ENCODE assay signal across 17 cellular contexts in genomic region chr2:200913654-200914053, GRCh38. TPM values are rescaled to one million over a fixed set of nuclear protein-coding genes. Genes with fewer than 3 reads are reported as not detected.
DNase-seq lines count a peak whose midpoint lies in the region; ATAC-seq and TF ChIP-seq lines count a peak whose summit lies in the region.
"Had no signal": no experiment of that assay in that cellular context is flagged by ENCODE, and none has a peak within 500 bp of the region (broad histone marks: within the 10 kb centered on the region; RNA-seq: fewer than 3 reads in every experiment).

No MANE protein-coding gene starts in this region.

- DNase-seq in EL = peak; percentile 83
- DNase-seq in LHCN-M2 (ENCODE audit: low read depth) = peak; percentile 31
- DNase-seq in dedifferentiated amniotic fluid mesenchymal stem cell (ENCODE audit: extremely low spot score) = peak; percentile 26
- DNase-seq in osteocyte (ENCODE audit: extremely low spot score, unreplicated experiment) = no peak
- no peak for DNase-seq in GM10266 (ENCODE audit: extremely low spot score)
- DNase-seq in GDM1 (lab: John Stamatoyannopoulos, UW) = no peak
- no peak for DNase-seq in effector memory CD8-positive, alpha-beta T cell
- DNase-seq: activated CD4-positive, alpha-beta T cell treated with anti-CD3 and anti-CD28 coated beads, Interleukin-2, amount 10 ng/mL, durations not matched to agents 7 days and 5 days; Caco-2; hippocampal formation; Karpas-422; left lung; NCI-H1930; NCI-H526 had no signal

- ATAC-seq in effector memory CD8-positive, alpha-beta T cell (replicated peaks) = no peak
- ATAC-seq: left lung had no signal

- no peaks in the 10 kb centered on the region for H3K27me3 Mint-ChIP-seq in osteocyte (ENCODE audit: unreplicated experiment)
- no peaks in the 10 kb centered on the region for H3K27me3 Mint-ChIP-seq in effector memory CD8-positive, alpha-beta T cell
- H3K27me3 Mint-ChIP-seq: activated CD4-positive, alpha-beta T cell treated with anti-CD3 and anti-CD28 coated beads, Interleukin-2, amount 10 ng/mL, durations not matched to agents 7 days and 5 days; stimulated activated naive CD8-positive, alpha-beta T cell treated with anti-CD3 and anti-CD28 coated beads, Interleukin-15, Interleukin-2, amounts not matched to agents 100 ng/mL and 50 ng/mL, for 24 hours had no signal

- TF ChIP-seq CTCF in osteocyte (IDR thresholded peaks at IDR 0.05) (no peak), GM10266 (IDR thresholded peaks at IDR 0.05; ENCODE audit: control insufficient read depth, insufficient read depth, low read depth, missing control alignments) (no peak)

- no peak overlapping the region for H3K4me3 Mint-ChIP-seq in osteocyte (ENCODE audit: unreplicated experiment)
- H3K4me3 Mint-ChIP-seq in effector memory CD8-positive, alpha-beta T cell = no peak overlapping the region
- H3K4me3 Mint-ChIP-seq: activated CD4-positive, alpha-beta T cell treated with anti-CD3 and anti-CD28 coated beads, Interleukin-2, amount 10 ng/mL, durations not matched to agents 7 days and 5 days; neural progenitor cell; stimulated activated naive CD8-positive, alpha-beta T cell treated with anti-CD3 and anti-CD28 coated beads, Interleukin-15, Interleukin-2, amounts not matched to agents 100 ng/mL and 50 ng/mL, for 24 hours had no signal

- H3K27ac Mint-ChIP-seq in osteocyte (ENCODE audit: unreplicated experiment) = peak overlapping the region; percentile 3
- no peak overlapping the region for H3K27ac Mint-ChIP-seq in effector memory CD8-positive, alpha-beta T cell
- H3K27ac Mint-ChIP-seq: activated CD4-positive, alpha-beta T cell treated with anti-CD3 and anti-CD28 coated beads, Interleukin-2, amount 10 ng/mL, durations not matched to agents 7 days and 5 days; activated T-helper 2 cell treated with anti-CD3 and anti-CD28 coated beads, Interferon-gamma antibody, Interleukin-2, Interleukin-4, amounts not matched to agents 10 μg/mL and 5 μg/mL and 100 μg/mL, durations not matched to agents 14 hours and 24 hours and 36 hours; neural progenitor cell; stimulated activated naive CD8-positive, alpha-beta T cell treated with anti-CD3 and anti-CD28 coated beads, Interleukin-15, Interleukin-2, amounts not matched to agents 100 ng/mL and 50 ng/mL, for 24 hours had no signal

- peaks cover 36% of the 10 kb centered on the region for H3K36me3 Mint-ChIP-seq in osteocyte (ENCODE audit: unreplicated experiment)
- H3K36me3 Mint-ChIP-seq in effector memory CD8-positive, alpha-beta T cell (ENCODE audit: insufficient read depth) = peaks cover 87% of the 10 kb centered on the region

- H3K4me1 Mint-ChIP-seq in osteocyte (ENCODE audit: unreplicated experiment) = no peaks in the 10 kb centered on the region
- H3K4me1 Mint-ChIP-seq in effector memory CD8-positive, alpha-beta T cell (ENCODE audit: low read depth in 2 of 2) = no peaks in the 10 kb centered on the region
- H3K4me1 Mint-ChIP-seq: activated CD4-positive, alpha-beta T cell treated with anti-CD3 and anti-CD28 coated beads, Interleukin-2, amount 10 ng/mL, durations not matched to agents 7 days and 5 days; neural progenitor cell had no signal

- no peaks in the 10 kb centered on the region for H3K9me3 Mint-ChIP-seq in osteocyte (ENCODE audit: unreplicated experiment)
- H3K9me3 Mint-ChIP-seq in effector memory CD8-positive, alpha-beta T cell = no peaks in the 10 kb centered on the region
- H3K9me3 Mint-ChIP-seq: activated CD4-positive, alpha-beta T cell treated with anti-CD3 and anti-CD28 coated beads, Interleukin-2, amount 10 ng/mL, durations not matched to agents 7 days and 5 days; activated T-helper 2 cell treated with anti-CD3 and anti-CD28 coated beads, Interferon-gamma antibody, Interleukin-2, Interleukin-4, amounts not matched to agents 10 μg/mL and 5 μg/mL and 100 μg/mL, durations not matched to agents 14 hours and 24 hours and 36 hours; neural progenitor cell; stimulated activated naive CD8-positive, alpha-beta T cell treated with anti-CD3 and anti-CD28 coated beads, Interleukin-15, Interleukin-2, amounts not matched to agents 100 ng/mL and 50 ng/mL, for 24 hours had no signal

RNA-seq across cellular contexts. Expression of gene NIF3L1, which starts 24.5 kb away (rescaled TPM):
- 34.5 and 38.3 TPM in 2 replicates for total RNA-seq in LHCN-M2 (2014; rRNA removed)
- polyA plus RNA-seq in LHCN-M2 (2012) = 17.3 TPM
- total RNA-seq in osteocyte = 22.6 and 23.1 TPM in 2 replicates

RNA-seq across cellular contexts. Expression of gene PPIL3, which starts 24.8 kb away (rescaled TPM):
- total RNA-seq in LHCN-M2 (2014; rRNA removed) (66.8 and 106 TPM in 2 replicates), osteocyte (49.7 and 50.8 TPM in 2 replicates)
- 30.7 TPM for polyA plus RNA-seq in LHCN-M2 (2012)

RNA-seq across cellular contexts. Expression of gene CLK1, which starts 49.2 kb away (rescaled TPM):
- total RNA-seq in LHCN-M2 (2014; rRNA removed) (35.4 and 44.3 TPM in 2 replicates), osteocyte (92.0 and 96.8 TPM in 2 replicates)
- polyA plus RNA-seq in LHCN-M2 (2012) = 15.3 TPM

RNA-seq across cellular contexts. Expression of gene ORC2, which starts 49.8 kb away (rescaled TPM):
- total RNA-seq in LHCN-M2 (2014; rRNA removed) = 15.6 and 15.8 TPM in 2 replicates
- polyA plus RNA-seq in LHCN-M2 (2012) = 5.5 TPM
- 24.0 and 25.5 TPM in 2 replicates for total RNA-seq in osteocyte

Comparison
In these comparisons a context has a peak if more than half of its experiments do, and no peak if none do; other contexts are left out.
1. DNase-seq: peak in EL (single experiment), LHCN-M2 (single experiment) and dedifferentiated amniotic fluid mesenchymal stem cell (single experiment); none in osteocyte (single experiment), GM10266 (single experiment), GDM1 (single experiment) and effector memory CD8-positive, alpha-beta T cell (0 of 3).